Comparison of ENCODE assay signal across 27 cellular contexts in the genomic region with DNA sequence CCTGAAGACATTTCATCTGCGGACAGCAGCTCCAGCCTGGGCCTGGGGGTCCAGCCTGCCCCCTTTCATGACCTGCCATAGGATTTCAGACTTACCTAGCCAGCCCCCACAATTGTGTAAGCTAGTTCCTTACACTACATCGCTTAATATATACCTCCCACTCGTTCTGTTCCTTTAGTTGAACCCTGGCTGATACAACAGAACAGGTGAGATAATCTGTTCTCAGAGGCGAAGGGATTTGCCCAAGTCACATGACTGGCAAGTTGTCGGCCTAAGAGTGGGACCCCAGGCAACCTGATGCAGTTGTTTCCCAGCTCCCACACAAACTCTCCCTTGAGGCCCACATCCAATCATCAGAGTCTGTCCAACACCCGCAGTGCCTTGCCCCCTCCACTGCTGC.
"Had no signal": no experiment of that assay in that cellular context is flagged by ENCODE, and none has a peak within 500 bp of the region (broad histone marks: within the 10 kb centered on the region; RNA-seq: fewer than 3 reads in every experiment).

No MANE protein-coding gene starts in this region.

- H3K27ac ChIP-seq: colonic mucosa, heart right ventricle, left lung, neural progenitor cell, psoas muscle, skin epidermis, spleen, thoracic aorta, upper lobe of right lung had no signal

- H3K4me2 ChIP-seq: neural progenitor cell had no signal

- H3K9me3 ChIP-seq: colonic mucosa, esophagus muscularis mucosa, heart right ventricle, left lung, psoas muscle, spleen, thoracic aorta, transverse colon, upper lobe of right lung had no signal

- H2AFZ ChIP-seq: neural progenitor cell had no signal

- ATAC-seq: natural killer cell treated with Interleukin-12 subunit alpha and Interleukin-12 subunit beta and Interleukin-15 and Interleukin-18, amount 100 ng/mL, for 72 hours; upper lobe of right lung had no signal

- H3K36me3 Mint-ChIP-seq: natural killer cell treated with Interleukin-12 subunit alpha and Interleukin-12 subunit beta and Interleukin-15 and Interleukin-18, amount 100 ng/mL, for 72 hours; neural progenitor cell; stimulated activated naive B cell treated with anti-CD40 and anti-IgM and Interleukin-4, amounts not matched to agents 10 μg/mL and 1 μg/mL and 100 μg/mL, for 72 hours had no signal

- H3K4me3 Mint-ChIP-seq: central memory CD8-positive, alpha-beta T cell; dendritic cell treated with granulocyte-macrophage colony-stimulating factor and Interleukin-4, amounts not matched to agents 40 ng/mL and 50 ng/mL, for 4 days; natural killer cell treated with Interleukin-12 subunit alpha and Interleukin-12 subunit beta and Interleukin-15 and Interleukin-18, amount 100 ng/mL, for 72 hours; neural progenitor cell; stimulated activated naive B cell treated with anti-CD40 and anti-IgM and Interleukin-4, amounts not matched to agents 10 μg/mL and 1 μg/mL and 100 μg/mL, for 72 hours; stimulated activated naive CD8-positive, alpha-beta T cell treated with anti-CD3 and anti-CD28 coated beads, Interleukin-15, Interleukin-2, amounts not matched to agents 100 ng/mL and 50 ng/mL, for 24 hours had no signal

- H3K4me1 ChIP-seq: upper lobe of right lung had no signal

- H3K36me3 ChIP-seq: colonic mucosa, esophagus muscularis mucosa, heart right ventricle, left lung, neural progenitor cell, spleen, thoracic aorta, transverse colon, upper lobe of right lung had no signal

- H3K9ac ChIP-seq: neural progenitor cell had no signal

- H3K27ac Mint-ChIP-seq: dendritic cell treated with granulocyte-macrophage colony-stimulating factor and Interleukin-4, amounts not matched to agents 40 ng/mL and 50 ng/mL, for 4 days; natural killer cell treated with Interleukin-12 subunit alpha and Interleukin-12 subunit beta and Interleukin-15 and Interleukin-18, amount 100 ng/mL, for 72 hours; neural progenitor cell; stimulated activated naive B cell treated with anti-CD40 and anti-IgM and Interleukin-4, amounts not matched to agents 10 μg/mL and 1 μg/mL and 100 μg/mL, for 72 hours; stimulated activated naive CD8-positive, alpha-beta T cell treated with anti-CD3 and anti-CD28 coated beads, Interleukin-15, Interleukin-2, amounts not matched to agents 100 ng/mL and 50 ng/mL, for 24 hours had no signal

- DNase-seq: colonic mucosa; effector CD8-positive, alpha-beta T cell; foreskin melanocyte; glutamatergic neuron; heart right ventricle; hippocampal formation; left cardiac atrium; mammary epithelial cell; nucleus accumbens; psoas muscle; right cardiac atrium; spleen; stimulated activated CD4-positive, alpha-beta T cell treated with anti-CD3 and anti-CD28 coated beads, Interleukin-4, amount 100 ng/mL, for 4 hours; stimulated activated naive B cell treated with anti-CD40 and anti-IgM and Interleukin-4, amounts not matched to agents 10 μg/mL and 1 μg/mL and 100 μg/mL, for 72 hours; transverse colon; upper lobe of right lung had no signal

- H3K27me3 Mint-ChIP-seq: central memory CD8-positive, alpha-beta T cell; stimulated activated naive B cell treated with anti-CD40 and anti-IgM and Interleukin-4, amounts not matched to agents 10 μg/mL and 1 μg/mL and 100 μg/mL, for 72 hours; stimulated activated naive CD8-positive, alpha-beta T cell treated with anti-CD3 and anti-CD28 coated beads, Interleukin-15, Interleukin-2, amounts not matched to agents 100 ng/mL and 50 ng/mL, for 24 hours had no signal

- H3K9me3 Mint-ChIP-seq: central memory CD8-positive, alpha-beta T cell; dendritic cell treated with granulocyte-macrophage colony-stimulating factor and Interleukin-4, amounts not matched to agents 40 ng/mL and 50 ng/mL, for 4 days; natural killer cell treated with Interleukin-12 subunit alpha and Interleukin-12 subunit beta and Interleukin-15 and Interleukin-18, amount 100 ng/mL, for 72 hours; neural progenitor cell; stimulated activated naive B cell treated with anti-CD40 and anti-IgM and Interleukin-4, amounts not matched to agents 10 μg/mL and 1 μg/mL and 100 μg/mL, for 72 hours; stimulated activated naive CD8-positive, alpha-beta T cell treated with anti-CD3 and anti-CD28 coated beads, Interleukin-15, Interleukin-2, amounts not matched to agents 100 ng/mL and 50 ng/mL, for 24 hours had no signal

- FAIRE-seq: endothelial cell of umbilical vein, islet of Langerhans had no signal

- H3K27me3 ChIP-seq: colonic mucosa, transverse colon, upper lobe of right lung had no signal

- H3K4me3 ChIP-seq: colonic mucosa, esophagus muscularis mucosa, heart right ventricle, left lung, neural progenitor cell, psoas muscle, skin epidermis, spleen, thoracic aorta, transverse colon, upper lobe of right lung had no signal
